24 cellular contexts compared by ENCODE assay signal in the genomic region with DNA sequence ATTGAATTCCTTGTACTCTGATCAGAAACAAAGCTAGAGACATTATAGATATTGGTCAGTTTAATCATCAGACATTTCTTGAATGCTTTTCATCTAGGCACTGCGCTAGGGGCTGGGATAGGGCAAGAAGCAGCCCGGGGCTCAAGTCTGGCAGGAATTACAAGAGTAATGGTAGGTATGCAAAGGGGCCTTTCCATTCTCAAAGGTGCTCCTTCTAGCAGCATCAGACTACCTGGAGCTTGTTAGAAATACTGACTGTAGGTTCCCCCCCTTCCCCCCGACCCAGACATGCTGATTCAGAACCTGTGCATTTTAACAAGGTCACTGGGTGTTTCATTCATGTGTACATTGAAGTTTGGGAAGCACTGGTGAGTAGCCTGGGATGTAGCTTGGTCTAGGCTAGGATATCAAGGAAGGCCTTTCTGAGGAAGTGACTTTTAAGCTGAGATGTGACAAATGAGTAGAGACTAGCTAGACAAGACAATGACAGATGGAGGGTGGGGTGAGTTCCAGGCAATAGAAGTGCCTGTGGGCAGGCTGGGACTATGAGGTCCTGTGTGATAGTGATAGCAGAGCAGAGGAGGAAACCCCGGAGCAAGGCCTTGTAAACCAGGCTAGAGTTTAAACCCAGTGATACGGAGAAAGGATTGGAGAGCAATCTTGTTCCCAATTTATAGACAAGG. TPM values are rescaled to one million over a fixed set of nuclear protein-coding genes. Genes with fewer than 3 reads are reported as not detected.
"Had no signal": no experiment of that assay in that cellular context is flagged by ENCODE, and none has a peak within 500 bp of the region (broad histone marks: within the 10 kb centered on the region; RNA-seq: fewer than 3 reads in every experiment).

No MANE protein-coding gene starts in this region.

- H3K27ac Mint-ChIP-seq: activated CD4-positive, alpha-beta memory T cell treated with anti-CD3 and anti-CD28 coated beads for 36 hours; activated CD4-positive, alpha-beta T cell treated with anti-CD3 and anti-CD28 coated beads, Interleukin-2, amount 10 ng/mL, durations not matched to agents 7 days and 5 days; activated naive CD4-positive, alpha-beta T cell treated with anti-CD3 and anti-CD28 coated beads, Interleukin-2, amount 10 ng/mL, durations not matched to agents 7 days and 5 days; activated naive CD8-positive, alpha-beta T cell treated with anti-CD3 and anti-CD28 coated beads for 36 hours; activated T-helper 17 cell treated with anti-CD3 and anti-CD28 coated beads, Interleukin-2, amount 50 U/mL, for 72 hours; T-helper 1 cell treated with Interleukin-12 subunit alpha and Interleukin-12 subunit beta and Interleukin-4 antibody, amounts not matched to agents 30 μg/mL and 1 μg/mL, for 36 hours had no signal

- H3K27ac ChIP-seq: brain microvascular endothelial cell, cardiac muscle cell, PC-9 had no signal

- H3K36me3 Mint-ChIP-seq: activated CD4-positive, alpha-beta memory T cell treated with anti-CD3 and anti-CD28 coated beads for 36 hours; activated naive CD4-positive, alpha-beta T cell treated with anti-CD3 and anti-CD28 coated beads, Interleukin-2, amount 10 ng/mL, durations not matched to agents 7 days and 5 days; activated naive CD8-positive, alpha-beta T cell treated with anti-CD3 and anti-CD28 coated beads for 36 hours had no signal

- H3K27me3 ChIP-seq: brain microvascular endothelial cell had no signal

- H2AFZ ChIP-seq: PC-9 had no signal

- DNase-seq: activated CD4-positive, alpha-beta memory T cell treated with anti-CD3 and anti-CD28 coated beads for 36 hours; activated CD4-positive, alpha-beta T cell treated with anti-CD3 and anti-CD28 coated beads, Interleukin-2, amount 10 ng/mL, durations not matched to agents 7 days and 5 days; activated CD4-positive, CD25-positive, alpha-beta regulatory T cell; activated gamma-delta T cell treated with Interleukin-2 at 50 U/mL for 16 hours; activated naive CD4-positive, alpha-beta T cell treated with anti-CD3 and anti-CD28 coated beads, Interleukin-2, amount 10 ng/mL, durations not matched to agents 7 days and 5 days; activated naive CD8-positive, alpha-beta T cell treated with anti-CD3 and anti-CD28 coated beads for 36 hours; activated T-cell treated with anti-CD3 and anti-CD28 coated beads for 4 hours; activated T-cell treated with anti-CD3 and anti-CD28 coated beads, Interleukin-2, amount 50 U/mL, for 48 hours; brain microvascular endothelial cell; cerebellar nuclear complex; Karpas-422; MM.1S; NCI-H1105 treated with DMSO at 0.1 percent for 48 hours; NCI-H1436 treated with DMSO at 0.1 percent for 48 hours; NCI-H2029; NCI-H345; NCI-H510A; NCI-H526 treated with DMSO at 0.1 percent for 48 hours; NK-92 treated with Interleukin-12 subunit alpha and Interleukin-12 subunit beta, amount 100 ng/mL, for 24 hours; PC-9; SHP77 treated with DMSO at 0.1 percent for 48 hours had no signal

- H3K9me3 Mint-ChIP-seq: activated CD4-positive, alpha-beta memory T cell treated with anti-CD3 and anti-CD28 coated beads for 36 hours; activated CD4-positive, alpha-beta T cell treated with anti-CD3 and anti-CD28 coated beads, Interleukin-2, amount 10 ng/mL, durations not matched to agents 7 days and 5 days; activated naive CD4-positive, alpha-beta T cell treated with anti-CD3 and anti-CD28 coated beads, Interleukin-2, amount 10 ng/mL, durations not matched to agents 7 days and 5 days; activated naive CD8-positive, alpha-beta T cell treated with anti-CD3 and anti-CD28 coated beads for 36 hours; activated T-helper 17 cell treated with anti-CD3 and anti-CD28 coated beads, Interleukin-2, amount 50 U/mL, for 72 hours; T-helper 1 cell treated with Interleukin-12 subunit alpha and Interleukin-12 subunit beta and Interleukin-4 antibody, amounts not matched to agents 30 μg/mL and 1 μg/mL, for 36 hours had no signal

- H3K4me2 ChIP-seq: PC-9 had no signal

- H3K4me3 Mint-ChIP-seq: activated CD4-positive, alpha-beta memory T cell treated with anti-CD3 and anti-CD28 coated beads for 36 hours; activated CD4-positive, alpha-beta T cell treated with anti-CD3 and anti-CD28 coated beads, Interleukin-2, amount 10 ng/mL, durations not matched to agents 7 days and 5 days; activated naive CD4-positive, alpha-beta T cell treated with anti-CD3 and anti-CD28 coated beads, Interleukin-2, amount 10 ng/mL, durations not matched to agents 7 days and 5 days; activated naive CD8-positive, alpha-beta T cell treated with anti-CD3 and anti-CD28 coated beads for 36 hours; activated T-helper 17 cell treated with anti-CD3 and anti-CD28 coated beads, Interleukin-2, amount 50 U/mL, for 72 hours; T-helper 1 cell treated with Interleukin-12 subunit alpha and Interleukin-12 subunit beta and Interleukin-4 antibody, amounts not matched to agents 30 μg/mL and 1 μg/mL, for 36 hours had no signal

- H3K4me1 Mint-ChIP-seq: activated CD4-positive, alpha-beta T cell treated with anti-CD3 and anti-CD28 coated beads, Interleukin-2, amount 10 ng/mL, durations not matched to agents 7 days and 5 days; activated naive CD4-positive, alpha-beta T cell treated with anti-CD3 and anti-CD28 coated beads, Interleukin-2, amount 10 ng/mL, durations not matched to agents 7 days and 5 days; activated naive CD8-positive, alpha-beta T cell treated with anti-CD3 and anti-CD28 coated beads for 36 hours; activated T-helper 17 cell treated with anti-CD3 and anti-CD28 coated beads, Interleukin-2, amount 50 U/mL, for 72 hours had no signal

- H3K36me3 ChIP-seq: brain microvascular endothelial cell, cardiac muscle cell had no signal

- H3K4me3 ChIP-seq: cardiac muscle cell, PC-9 had no signal

- ATAC-seq: activated T-helper 17 cell treated with anti-CD3 and anti-CD28 coated beads, Interleukin-2, amount 50 U/mL, for 72 hours had no signal

RNA-seq across cellular contexts. Expression of gene NFASC, which starts 26.3 kb away (rescaled TPM):
- total RNA-seq: PC-9 had no signal
- polyA plus RNA-seq: cardiac muscle cell had no signal
